ENCODE assay signal across 1 cellular context in the genomic region with DNA sequence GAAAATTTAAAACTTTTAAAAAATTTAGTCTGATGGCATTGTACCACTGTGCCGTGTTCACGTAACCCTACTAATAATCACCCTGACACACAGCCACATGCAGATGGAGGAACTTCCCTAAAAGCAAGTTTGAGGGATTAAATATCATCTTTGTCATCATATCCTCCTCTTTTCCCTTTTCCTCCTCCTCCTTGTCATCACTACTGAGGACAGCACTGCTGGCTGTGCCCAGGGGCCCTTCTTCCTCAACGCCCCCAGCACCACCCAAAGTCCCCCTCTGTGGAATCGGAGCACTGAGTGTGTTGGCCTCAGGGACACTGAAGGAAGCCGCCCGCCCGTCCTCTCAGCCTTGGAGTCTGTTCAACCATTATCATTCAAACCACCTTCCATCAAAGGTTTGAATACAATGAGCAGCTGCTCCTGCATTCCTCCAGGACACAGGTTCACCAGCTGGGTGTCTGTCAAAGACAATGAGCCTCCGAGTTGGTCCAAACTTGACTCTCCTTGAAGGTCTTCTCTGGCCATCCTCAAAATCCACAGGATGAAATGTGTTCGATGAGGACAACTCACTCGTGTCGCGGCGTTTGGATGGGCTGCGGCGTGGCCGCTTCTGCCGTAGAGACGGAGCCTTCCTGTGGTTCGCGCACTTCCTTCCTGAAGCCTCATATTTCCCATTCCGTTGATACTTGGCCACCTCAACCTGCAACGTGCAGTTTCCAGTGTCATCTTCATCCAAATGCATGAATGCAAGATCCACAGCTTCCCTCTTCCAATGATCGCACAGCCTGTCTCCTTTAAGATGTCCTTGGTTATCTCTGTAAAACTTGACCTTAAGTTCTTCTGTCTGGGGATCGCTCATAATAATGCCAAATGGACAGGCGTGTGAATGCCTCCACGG.
A peak's percentile ranks its signal among the peaks of the same experiment; 100 is the strongest.
TF ChIP-seq lines count a peak whose summit lies in the region.

No MANE protein-coding gene starts in this region.

TF ChIP-seq in K562, 482 proteins besides CTCF, POLR2A, EP300 and RAD21 (continued from another document):
- TF ChIP-seq ADNP (tag; IDR thresholded peaks at IDR 0.05) (no peak), ARID2 (IDR thresholded peaks at IDR 0.05) (peak; percentile 57; the same call in 1 of the 2 replicates), THRAP3 (IDR thresholded peaks at IDR 0.05; ENCODE audit: borderline replicate concordance) (peak; percentile 85; the same call in 1 of the 2 replicates), NR2C2 (CRISPR knock-in tag; IDR thresholded peaks at IDR 0.05) (no peak; the same call in 1 of the 2 replicates), NR2C2 (tag; IDR thresholded peaks at IDR 0.05) (peak; percentile 45; the same call in 1 of the 2 replicates), ZNF24 (IDR thresholded peaks at IDR 0.05) (no peak), RBM15 (IDR thresholded peaks at IDR 0.05; ENCODE audit: insufficient read depth, low read length) (no peak), MXI1 (IDR thresholded peaks at IDR 0.05; ENCODE audit: low read depth, low read length) (peak; percentile 25; the same call in 1 of the 2 replicates), IRF9 (tag; IDR thresholded peaks at IDR 0.05) (no peak), SPI1 (IDR thresholded peaks at IDR 0.05; ENCODE audit: borderline replicate concordance, low read depth, low read length) (peak; percentile 81)
- TF ChIP-seq, protein P1, sequence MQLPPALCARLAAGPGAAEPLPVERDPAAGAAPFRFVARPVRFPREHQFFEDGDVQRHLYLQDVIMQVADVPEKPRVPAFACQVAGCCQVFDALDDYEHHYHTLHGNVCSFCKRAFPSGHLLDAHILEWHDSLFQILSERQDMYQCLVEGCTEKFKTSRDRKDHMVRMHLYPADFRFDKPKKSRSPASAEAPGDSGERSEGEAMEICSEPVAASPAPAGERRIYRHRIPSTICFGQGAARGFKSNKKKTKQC (CRISPR knock-in tag; IDR thresholded peaks at IDR 0.05) = peak; percentile 53
- TF ChIP-seq, protein P2, sequence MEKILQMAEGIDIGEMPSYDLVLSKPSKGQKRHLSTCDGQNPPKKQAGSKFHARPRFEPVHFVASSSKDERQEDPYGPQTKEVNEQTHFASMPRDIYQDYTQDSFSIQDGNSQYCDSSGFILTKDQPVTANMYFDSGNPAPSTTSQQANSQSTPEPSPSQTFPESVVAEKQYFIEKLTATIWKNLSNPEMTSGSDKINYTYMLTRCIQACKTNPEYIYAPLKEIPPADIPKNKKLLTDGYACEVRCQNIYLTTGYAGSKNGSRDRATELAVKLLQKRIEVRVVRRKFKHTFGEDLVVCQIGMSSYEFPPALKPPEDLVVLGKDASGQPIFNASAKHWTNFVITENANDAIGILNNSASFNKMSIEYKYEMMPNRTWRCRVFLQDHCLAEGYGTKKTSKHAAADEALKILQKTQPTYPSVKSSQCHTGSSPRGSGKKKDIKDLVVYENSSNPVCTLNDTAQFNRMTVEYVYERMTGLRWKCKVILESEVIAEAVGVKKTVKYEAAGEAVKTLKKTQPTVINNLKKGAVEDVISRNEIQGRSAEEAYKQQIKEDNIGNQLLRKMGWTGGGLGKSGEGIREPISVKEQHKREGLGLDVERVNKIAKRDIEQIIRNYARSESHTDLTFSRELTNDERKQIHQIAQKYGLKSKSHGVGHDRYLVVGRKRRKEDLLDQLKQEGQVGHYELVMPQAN (IDR thresholded peaks at IDR 0.05; ENCODE audit: borderline replicate concordance) = no peak
